Comparison of ENCODE assay signal across 8 cellular contexts in genomic region chr12:51951199-51951842, GRCh38. TPM values are rescaled to one million over a fixed set of nuclear protein-coding genes. Genes with fewer than 3 reads are reported as not detected.
DNase-seq lines count a peak whose midpoint lies in the region; ATAC-seq and TF ChIP-seq lines count a peak whose summit lies in the region.

Gene ACVR1B (plus strand): TSS chr12:51951699. CDS start chr12:51951744, 45 bp downstream.

- no peaks in the 10 kb centered on the region for H3K9me3 Mint-ChIP-seq in Calu3 (ENCODE audit: low read depth, unreplicated experiment)
- no peaks in the 10 kb centered on the region for H3K9me3 Mint-ChIP-seq in activated T-helper 17 cell treated with anti-CD3 and anti-CD28 coated beads, Interleukin-2, amount 50 U/mL, for 72 hours
- peaks cover 0 to 2% (median 0%) of the 10 kb centered on the region in 9 donors for H3K9me3 Mint-ChIP-seq in naive thymus-derived CD8-positive, alpha-beta T cell
- H3K9me3 Mint-ChIP-seq in stimulated activated memory B cell treated with anti-CD40 and anti-IgM and Interleukin-4, amounts not matched to agents 10 μg/mL and 1 μg/mL and 100 μg/mL, for 72 hours, result no peaks in the 10 kb centered on the region

- TF ChIP-seq CTCF in Calu3 (IDR thresholded peaks at IDR 0.05; ENCODE audit: unreplicated experiment) (no peak), fibroblast of mammary gland (conservative IDR thresholded peaks at IDR 0.05; ENCODE audit: control insufficient read depth, insufficient read depth, low read depth, low read length) (no peak)

- CTCF ChIA-PET in Calu3 (lab: Charles Lee), result interaction anchor here (0.9 kb wide), 1 partner anchor 11 kb away, joined by 7 read pairs; no protein-coding TSS in a partner anchor

- DNase-seq in Calu3 (peak; percentile 80), LoVo (ENCODE audit: low spot score) (peak; percentile 97), RPMI8226 (peak; percentile 91), fibroblast of mammary gland (ENCODE audit: low read depth) (peak; percentile 85)
- DNase-seq in naive thymus-derived CD8-positive, alpha-beta T cell, result peak; percentile 77 to 94 (median 90)

- BruUV-seq in Calu3 (replicated peaks; lab: Mats Ljungman, UMichigan), result no TSS peak

- peak; percentile 80 for ATAC-seq in GM21737 (IDR thresholded peaks at IDR 0.05; ENCODE audit: unreplicated experiment)
- peak; percentile 98 for ATAC-seq in activated T-helper 17 cell treated with anti-CD3 and anti-CD28 coated beads, Interleukin-2, amount 50 U/mL, for 72 hours (replicated peaks)
- ATAC-seq in naive thymus-derived CD8-positive, alpha-beta T cell, result peak; percentile 92 to 95
- ATAC-seq in stimulated activated memory B cell treated with anti-CD40 and anti-IgM and Interleukin-4, amounts not matched to agents 10 μg/mL and 1 μg/mL and 100 μg/mL, for 72 hours, result peak; percentile 96

- H3K4me1 Mint-ChIP-seq in Calu3 (ENCODE audit: low read depth, unreplicated experiment), result peaks cover 35% of the 10 kb centered on the region
- H3K4me1 Mint-ChIP-seq in activated T-helper 17 cell treated with anti-CD3 and anti-CD28 coated beads, Interleukin-2, amount 50 U/mL, for 72 hours, result peaks cover 21% of the 10 kb centered on the region
- H3K4me1 Mint-ChIP-seq in naive thymus-derived CD8-positive, alpha-beta T cell, result peaks cover 31 to 46% (median 44%) of the 10 kb centered on the region in 4 donors
- H3K4me1 Mint-ChIP-seq in stimulated activated memory B cell treated with anti-CD40 and anti-IgM and Interleukin-4, amounts not matched to agents 10 μg/mL and 1 μg/mL and 100 μg/mL, for 72 hours, result peaks cover 25% of the 10 kb centered on the region

- intact Hi-C loops in Calu3 (cut with micrococcal nuclease; ENCODE audit: unreplicated experiment), result no loop called here

- POLR2A ChIA-PET in naive thymus-derived CD8-positive, alpha-beta T cell (lab: Charles Lee), result interaction anchor here (0.7 to 2.3 kb wide), 5 partner anchors 11 to 130 kb away, joined by 3 to 7 read pairs (median 4); partner anchors contain the start of gene TAMALIN

- H3K36me3 Mint-ChIP-seq in Calu3 (ENCODE audit: insufficient read depth, unreplicated experiment), result peaks cover 20% of the 10 kb centered on the region
- H3K36me3 Mint-ChIP-seq in activated T-helper 17 cell treated with anti-CD3 and anti-CD28 coated beads, Interleukin-2, amount 50 U/mL, for 72 hours (ENCODE audit: low read depth), result no peaks in the 10 kb centered on the region
- H3K36me3 Mint-ChIP-seq in naive thymus-derived CD8-positive, alpha-beta T cell, result no peaks in the 10 kb centered on the region
- H3K36me3 Mint-ChIP-seq in stimulated activated memory B cell treated with anti-CD40 and anti-IgM and Interleukin-4, amounts not matched to agents 10 μg/mL and 1 μg/mL and 100 μg/mL, for 72 hours, result no peaks in the 10 kb centered on the region

- peak within 1 kb of the TSS; percentile 78 for H3K27ac Mint-ChIP-seq in Calu3 (ENCODE audit: unreplicated experiment)
- peak within 1 kb of the TSS; percentile 87 for H3K27ac Mint-ChIP-seq in activated T-helper 17 cell treated with anti-CD3 and anti-CD28 coated beads, Interleukin-2, amount 50 U/mL, for 72 hours
- peak within 1 kb of the TSS; percentile 81 to 98 (median 94) for H3K27ac Mint-ChIP-seq in naive thymus-derived CD8-positive, alpha-beta T cell
- H3K27ac Mint-ChIP-seq in stimulated activated memory B cell treated with anti-CD40 and anti-IgM and Interleukin-4, amounts not matched to agents 10 μg/mL and 1 μg/mL and 100 μg/mL, for 72 hours, result peak within 1 kb of the TSS; percentile 82

- H3K4me3 Mint-ChIP-seq in Calu3 (ENCODE audit: low read depth, unreplicated experiment), result peak within 1 kb of the TSS; percentile 91
- peak within 1 kb of the TSS; percentile 96 for H3K4me3 Mint-ChIP-seq in activated T-helper 17 cell treated with anti-CD3 and anti-CD28 coated beads, Interleukin-2, amount 50 U/mL, for 72 hours
- peak within 1 kb of the TSS; percentile 88 to 99 (median 96) for H3K4me3 Mint-ChIP-seq in naive thymus-derived CD8-positive, alpha-beta T cell
- peak within 1 kb of the TSS; percentile 96 for H3K4me3 Mint-ChIP-seq in stimulated activated memory B cell treated with anti-CD40 and anti-IgM and Interleukin-4, amounts not matched to agents 10 μg/mL and 1 μg/mL and 100 μg/mL, for 72 hours

- H3K27me3 Mint-ChIP-seq in Calu3 (ENCODE audit: unreplicated experiment), result peaks cover 35% of the 10 kb centered on the region
- H3K27me3 Mint-ChIP-seq in activated T-helper 17 cell treated with anti-CD3 and anti-CD28 coated beads, Interleukin-2, amount 50 U/mL, for 72 hours, result peaks cover 7% of the 10 kb centered on the region
- peaks cover 0 to 3% (median 0%) of the 10 kb centered on the region in 5 donors for H3K27me3 Mint-ChIP-seq in naive thymus-derived CD8-positive, alpha-beta T cell
- peaks cover 17% of the 10 kb centered on the region for H3K27me3 Mint-ChIP-seq in stimulated activated memory B cell treated with anti-CD40 and anti-IgM and Interleukin-4, amounts not matched to agents 10 μg/mL and 1 μg/mL and 100 μg/mL, for 72 hours

- H3K4me3 ChIP-seq in fibroblast of mammary gland (ENCODE audit: control insufficient read depth, low read depth, low read length), result peak within 1 kb of the TSS; percentile 87

RNA-seq across cellular contexts. Expression of gene ACVR1B, which starts in this region (rescaled TPM):
- total RNA-seq in Calu3 (2022), result 16.3 and 17.3 TPM in 2 replicates
- total RNA-seq in activated T-helper 17 cell treated with anti-CD3 and anti-CD28 coated beads, Interleukin-2, amount 50 U/mL, for 72 hours, result 1 to 10 TPM; 6.8 TPM
- 10 to 100 TPM; 11.7 to 12.6 TPM for total RNA-seq in naive thymus-derived CD8-positive, alpha-beta T cell
- polyA plus RNA-seq in naive thymus-derived CD8-positive, alpha-beta T cell, result 1 to 10 TPM; 1.2 to 2.3 (median 2.2) TPM

Comparison
In these comparisons a context has a peak if more than half of its experiments do, and no peak if none do; other contexts are left out.
1. Peak in every context shown above with its lines: DNase-seq, ATAC-seq and H3K4me3 ChIP-seq.